12 cellular contexts compared by ENCODE assay signal in the genomic region with DNA sequence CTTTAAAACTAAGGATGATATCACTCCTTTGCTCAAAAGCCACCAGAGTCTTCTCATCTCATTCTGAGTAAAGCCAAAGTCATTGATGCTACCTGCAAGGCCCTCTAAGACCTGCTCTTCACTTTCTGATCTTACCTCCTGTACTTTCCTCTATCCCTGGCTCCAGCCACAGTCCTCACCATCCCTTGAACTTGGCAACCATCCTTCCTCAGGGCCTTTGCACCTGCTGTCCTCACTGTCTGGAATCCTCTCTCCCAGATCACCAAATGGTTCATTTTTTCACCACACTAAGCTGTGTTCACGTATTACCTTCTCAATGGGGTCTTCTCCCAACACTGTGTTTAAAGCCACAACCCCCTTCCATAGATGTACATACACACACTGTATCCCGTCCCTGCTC. TPM values are rescaled to one million over a fixed set of nuclear protein-coding genes. Genes with fewer than 3 reads are reported as not detected.
"Had no signal": no experiment of that assay in that cellular context is flagged by ENCODE, and none has a peak within 500 bp of the region (broad histone marks: within the 10 kb centered on the region; RNA-seq: fewer than 3 reads in every experiment).

No MANE protein-coding gene starts in this region.

- H3K27ac Mint-ChIP-seq: H9, HFFc6 had no signal

- FAIRE-seq: H54, HepG2 had no signal

- H3K4me2 ChIP-seq: KMS-11 had no signal

- H3K27ac ChIP-seq: GM23248, HL-60, KMS-11 had no signal

- H2AFZ ChIP-seq: GM23248 had no signal

- H3K9ac ChIP-seq: GM23248, KMS-11 had no signal

- H3K4me3 Mint-ChIP-seq: H9, HFFc6 had no signal

- DNase-seq: GM23248, GOT3, H9, HCEC 1CT, HFFc6, Karpas-422, KBM-7 had no signal

- ATAC-seq: HepG2 had no signal

- H3K4me3 ChIP-seq: GM23248 had no signal

- H3K9me3 Mint-ChIP-seq: H9, HFFc6 had no signal

RNA-seq across cellular contexts. Expression of a gene that starts 51.8 kb away (rescaled TPM):
- total RNA-seq: GM23248, H9, HepG2, HFFc6, HT1080 had no signal
- polyA plus RNA-seq: HepG2 had no signal
